ENCODE assay signal across 30 cellular contexts in the genomic region with DNA sequence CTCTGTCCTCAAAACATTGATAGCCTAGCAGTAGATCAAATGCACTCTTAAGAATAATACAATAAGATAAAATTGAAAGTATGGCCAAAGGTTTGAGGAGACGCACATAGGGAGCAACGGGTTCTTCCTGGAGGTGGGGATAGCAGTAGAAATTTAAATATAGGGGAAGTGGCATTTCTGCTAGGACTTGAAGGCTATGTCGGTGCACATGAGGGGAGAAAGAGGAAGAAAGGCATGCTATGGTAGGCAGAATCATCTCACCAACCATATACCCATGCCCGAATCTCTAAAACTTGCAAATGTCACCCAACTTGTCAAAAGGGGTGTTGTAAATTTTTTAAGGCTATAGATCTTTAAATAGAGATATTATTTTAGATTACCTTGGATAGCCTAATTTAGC.
"Had no signal": no experiment of that assay in that cellular context is flagged by ENCODE, and none has a peak within 500 bp of the region (broad histone marks: within the 10 kb centered on the region; RNA-seq: fewer than 3 reads in every experiment).

No MANE protein-coding gene starts in this region.

- H3K36me3 ChIP-seq: WERI-Rb-1 had no signal

- DNase-seq: activated CD4-positive, alpha-beta memory T cell treated with anti-CD3 and anti-CD28 coated beads, Interleukin-2, amount 10 ng/mL, durations not matched to agents 7 days and 5 days; activated CD4-positive, alpha-beta T cell treated with anti-CD3 and anti-CD28 coated beads for 1 hour; activated CD4-positive, alpha-beta T cell treated with anti-CD3 and anti-CD28 coated beads for 48 hours; activated CD4-positive, CD25-positive, alpha-beta regulatory T cell; activated CD8-positive, alpha-beta memory T cell treated with anti-CD3 and anti-CD28 coated beads for 24 hours; activated CD8-positive, alpha-beta memory T cell treated with anti-CD3 and anti-CD28 coated beads, Interleukin-2, amount 10 ng/mL, durations not matched to agents 7 days and 5 days; activated CD8-positive, alpha-beta memory T cell treated with anti-CD3 and anti-CD28 coated beads, Interleukin-2, amount 50 U/mL, for 48 hours; activated effector memory CD4-positive, alpha-beta T cell treated with Interleukin-2 at 50 U/mL for 16 hours; activated naive CD4-positive, alpha-beta T cell treated with anti-CD3 and anti-CD28 coated beads, Interleukin-2, amount 10 ng/mL, durations not matched to agents 7 days and 5 days; activated naive CD8-positive, alpha-beta T cell treated with anti-CD3 and anti-CD28 coated beads, Interleukin-2, amount 50 U/mL, for 24 hours; activated T-cell treated with anti-CD3 and anti-CD28 coated beads, Interleukin-2, amount 50 U/mL, for 48 hours; anterior cingulate cortex; caudate nucleus; cerebellar nuclear complex; NCI-H1092 treated with DMSO at 0.1 percent for 48 hours; NCI-H1417; NCI-H146; NCI-H187 treated with DMSO at 0.1 percent for 48 hours; NCI-H2081; NCI-H2171 treated with DMSO at 0.1 percent for 48 hours; NCI-H226; NCI-H446 treated with DMSO at 0.1 percent for 48 hours; NCI-H524; SHP77; SW 1271; T-helper 1 cell; T-helper 2 cell; T-helper 9 cell; WERI-Rb-1 had no signal

- H3K27ac ChIP-seq: WERI-Rb-1 had no signal

- FAIRE-seq: bronchial epithelial cell had no signal
